In genomic region chr12:46401703-46402102, GRCh38 we compare ENCODE assay signal across 11 cellular contexts. TPM values are rescaled to one million over a fixed set of nuclear protein-coding genes. Genes with fewer than 3 reads are reported as not detected.
DNase-seq lines count a peak whose midpoint lies in the region; ATAC-seq and TF ChIP-seq lines count a peak whose summit lies in the region.
"Had no signal": no experiment of that assay in that cellular context is flagged by ENCODE, and none has a peak within 500 bp of the region (broad histone marks: within the 10 kb centered on the region; RNA-seq: fewer than 3 reads in every experiment).

No MANE protein-coding gene starts in this region.

- WGBS in testis, 2 donors, result 58 to 61% methylated on average over 4 of the region's 4 CpGs

- DNase-seq in LHCN-M2 (ENCODE audit: low read depth) (peak; percentile 63), cardiac fibroblast (ENCODE audit: low read depth in 2 of 2) (peak; percentile 52 to 87), iPS-NIHi11 (ENCODE audit: low spot score) (peak; percentile 29), testis (peak; percentile 38), NCI-H1930 (lab: John Stamatoyannopoulos, UW) (no peak)
- DNase-seq in stimulated activated naive CD4-positive, alpha-beta T cell (lab: John Stamatoyannopoulos, UW), result no peak
- no peak for DNase-seq in activated CD4-positive, alpha-beta T cell treated with anti-CD3 and anti-CD28 coated beads for 4 hours
- DNase-seq: activated T-cell treated with anti-CD3 and anti-CD28 coated beads, Interleukin-2, amount 50 U/mL, for 48 hours; effector CD4-positive, alpha-beta T cell; NCI-H524 had no signal

- H3K4me3 ChIP-seq in cardiac fibroblast (replicated peaks in 1 of 2; ENCODE audit: low read depth in 2 of 2, low read length in 2 of 2), result no peak overlapping the region
- H3K4me3 ChIP-seq in testis, result no peak overlapping the region

- H3K9me3 ChIP-seq in testis, result no peaks in the 10 kb centered on the region

- H3K27me3 ChIP-seq in testis, result no peaks in the 10 kb centered on the region

- no peak for ATAC-seq in HG03095 (IDR thresholded peaks at IDR 0.05; ENCODE audit: unreplicated experiment)

- intact Hi-C loops in testis (cut with DNase I; ENCODE audit: low total_unique reads), result no loop called here

- TF ChIP-seq CTCF in cardiac fibroblast (IDR thresholded peaks at IDR 0.05; ENCODE audit: low read depth, low read length), result peak; percentile 50
- peak in 1 of 3 experiments; percentile 20 for TF ChIP-seq CTCF in testis (IDR thresholded peaks at IDR 0.05)

- H3K36me3 ChIP-seq in testis (ENCODE audit: low read depth, missing control alignments), result no peaks in the 10 kb centered on the region

- no peak overlapping the region for H3K27ac ChIP-seq in testis

- no peak for TF ChIP-seq POLR2A in testis (IDR thresholded peaks at IDR 0.05)

- H3K4me1 ChIP-seq in testis, result peaks cover 6% of the 10 kb centered on the region

RNA-seq across cellular contexts. Expression of gene SLC38A2, which starts 29.1 kb away (rescaled TPM):
- total RNA-seq in LHCN-M2 (2014; rRNA removed) (427 and 497 TPM in 2 replicates), testis (100 to 1,000 TPM; 151 to 220 TPM)
- 124 TPM for polyA plus RNA-seq in LHCN-M2 (2012)
- 56.4 TPM for polyA plus RNA-seq in testis (ENCODE audit: insufficient read depth, low read depth, low replicate concordance)

Comparison
In these comparisons a context has a peak if more than half of its experiments do, and no peak if none do; other contexts are left out.
1. DNase-seq: peak in LHCN-M2 (single experiment), cardiac fibroblast (2 of 2), iPS-NIHi11 (single experiment) and testis (single experiment); none in NCI-H1930 (0 of 2), stimulated activated naive CD4-positive, alpha-beta T cell (0 of 6) and activated CD4-positive, alpha-beta T cell treated with anti-CD3 and anti-CD28 coated beads for 4 hours (0 of 2).